Comparison of ENCODE assay signal across 25 cellular contexts in the genomic region with DNA sequence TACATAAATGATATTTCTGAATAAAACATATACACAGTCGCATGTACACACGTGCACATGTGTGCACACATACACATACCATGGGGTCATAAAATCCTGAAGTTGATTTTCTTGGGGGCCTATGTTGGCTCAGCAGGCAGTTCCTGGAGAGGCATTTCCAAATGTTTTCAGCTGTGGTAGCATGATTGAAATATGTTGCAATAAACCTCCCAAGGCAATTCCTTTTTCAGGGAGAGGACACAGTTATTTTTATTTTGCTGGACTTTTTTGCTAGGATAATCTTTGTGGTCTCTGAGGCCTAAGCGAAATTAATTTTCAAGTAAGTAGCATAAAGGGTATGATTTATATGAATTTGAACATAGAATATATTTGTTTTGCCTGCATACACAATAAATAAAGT.
"Had no signal": no experiment of that assay in that cellular context is flagged by ENCODE, and none has a peak within 500 bp of the region (broad histone marks: within the 10 kb centered on the region; RNA-seq: fewer than 3 reads in every experiment).

No MANE protein-coding gene starts in this region.

- ATAC-seq: natural killer cell; pancreas; stimulated activated naive CD8-positive, alpha-beta T cell treated with anti-CD3 and anti-CD28 coated beads, Interleukin-15, amount 100 ng/mL, for 72 hours; upper lobe of right lung had no signal

- H3K27ac ChIP-seq: colonic mucosa, esophagus muscularis mucosa, neutrophil, pancreas, suprapubic skin, transverse colon, upper lobe of right lung, vagina had no signal

- H3K9me3 ChIP-seq: colonic mucosa, esophagus muscularis mucosa, neutrophil, pancreas, suprapubic skin, transverse colon, upper lobe of right lung, vagina had no signal

- H3K36me3 ChIP-seq: colonic mucosa, neutrophil, pancreas, suprapubic skin had no signal

- H3K4me1 ChIP-seq: colonic mucosa, vagina had no signal

- H3K27me3 ChIP-seq: colonic mucosa, esophagus muscularis mucosa, neutrophil, pancreas, suprapubic skin, transverse colon, upper lobe of right lung, vagina had no signal

- H3K4me3 ChIP-seq: colonic mucosa, esophagus muscularis mucosa, lung, pancreas, smooth muscle cell, suprapubic skin, transverse colon, upper lobe of right lung, vagina had no signal

- DNase-seq: colonic mucosa; dermis blood vessel endothelial cell; effector memory CD4-positive, alpha-beta T cell; foreskin melanocyte; glutamatergic neuron; hypothalamus; immature natural killer cell; islet precursor cell; kidney glomerular epithelial cell; natural killer cell; pancreas; stimulated activated CD4-positive, alpha-beta T cell treated with anti-CD3 and anti-CD28 coated beads, Interleukin-12 subunit alpha, Interleukin-12 subunit beta, amount 100 ng/mL, for 4 hours; stimulated activated CD4-positive, alpha-beta T cell treated with anti-CD3 and anti-CD28 coated beads, Interleukin-1b, Interleukin-23, amount 100 ng/mL, for 48 hours; stimulated activated CD4-positive, alpha-beta T cell treated with anti-CD3 and anti-CD28 coated beads, Interleukin-4, amount 100 ng/mL, for 1 hour; stimulated activated CD8-positive, alpha-beta memory T cell treated with anti-CD3 and anti-CD28 coated beads, Interleukin-4, amount 100 ng/mL, for 48 hours; stimulated activated naive CD4-positive, alpha-beta T cell; stimulated activated naive CD8-positive, alpha-beta T cell treated with anti-CD3 and anti-CD28 coated beads, Interleukin-15, amount 100 ng/mL, for 72 hours; transverse colon; upper lobe of right lung had no signal
